18 cellular contexts compared by ENCODE assay signal in genomic region chr4:64144994-64145393, GRCh38.
DNase-seq lines count a peak whose midpoint lies in the region; FAIRE-seq and TF ChIP-seq lines count a peak whose summit lies in the region.
"Had no signal": no experiment of that assay in that cellular context is flagged by ENCODE, and none has a peak within 500 bp of the region (broad histone marks: within the 10 kb centered on the region; RNA-seq: fewer than 3 reads in every experiment).

No MANE protein-coding gene starts in this region.

- no peak for TF ChIP-seq RAD21 in Ishikawa (IDR thresholded peaks at IDR 0.05; ENCODE audit: low read depth)

- no peaks in the 10 kb centered on the region for H3K9me3 ChIP-seq in BE2C
- H3K9me3 ChIP-seq: MG63, neutrophil had no signal

- H3K27me3 ChIP-seq in BE2C = no peaks in the 10 kb centered on the region
- H3K27me3 ChIP-seq: dorsolateral prefrontal cortex, hepatocyte, MG63, neutrophil, tibial nerve had no signal

- no peak overlapping the region for H3K4me3 ChIP-seq in BE2C (ENCODE audit: low read depth, low read length)
- H3K4me3 ChIP-seq: dorsolateral prefrontal cortex, hepatocyte, MG63, tibial nerve had no signal

- H3K36me3 ChIP-seq in BE2C = no peaks in the 10 kb centered on the region
- H3K36me3 ChIP-seq: MG63, neutrophil, tibial nerve had no signal

- DNase-seq in BE2C (peak; percentile 24), NCI-H2171 treated with DMSO at 0.1 percent for 48 hours (lab: John Stamatoyannopoulos, UW) (peak; percentile 87), epithelial cell of prostate (ENCODE audit: low read depth, low spot score) (peak; percentile 69), D721Med (ENCODE audit: insufficient read length, low spot score) (no peak), GM12891 (ENCODE audit: insufficient read length, low spot score) (no peak), NAMALWA (ENCODE audit: low spot score) (no peak), foreskin melanocyte (no peak)
- DNase-seq: activated CD4-positive, alpha-beta T cell treated with anti-CD3 and anti-CD28 coated beads for 48 hours; CD4-positive, alpha-beta memory T cell; dorsolateral prefrontal cortex; MG63; stimulated activated CD4-positive, alpha-beta T cell treated with anti-CD3 and anti-CD28 coated beads, Interleukin-4, amount 100 ng/mL, for 24 hours had no signal

- no peaks in the 10 kb centered on the region; the same call in 1 of the 2 replicates for H3K4me1 ChIP-seq in BE2C
- H3K4me1 ChIP-seq: tibial nerve had no signal

- H3K27ac ChIP-seq in epithelial cell of prostate = no peak overlapping the region
- H3K27ac ChIP-seq: dorsolateral prefrontal cortex, hepatocyte, neutrophil, tibial nerve had no signal

- no peak for TF ChIP-seq POLR2A in GM12891 (IDR thresholded peaks at IDR 0.05; ENCODE audit: low read depth, low read length)

- peak; percentile 69; the same call in 1 of the 2 replicates for TF ChIP-seq EP300 in Ishikawa (IDR thresholded peaks at IDR 0.05; ENCODE audit: borderline replicate concordance)

- FAIRE-seq in D721Med (lab: Jason Lieb, UNC) (no peak), GM12891 (lab: Jason Lieb, UNC) (no peak)
- FAIRE-seq: astrocyte, GM18507 had no signal

- no peak for TF ChIP-seq CTCF in BE2C (IDR thresholded peaks at IDR 0.05; ENCODE audit: low read depth, low read length)
- TF ChIP-seq CTCF in D721Med (IDR thresholded peaks at IDR 0.05; ENCODE audit: insufficient read depth, missing control alignments) = no peak

TF ChIP-seq in Ishikawa, 13 proteins besides CTCF, POLR2A, EP300 and RAD21:
- TF ChIP-seq TCF12 (IDR thresholded peaks at IDR 0.05; ENCODE audit: low read depth) = peak; percentile 88
- TF ChIP-seq TEAD4 (IDR thresholded peaks at IDR 0.05) = peak; percentile 45; the same call in 1 of the 2 replicates
- no peak for TF ChIP-seq CREB1 (IDR thresholded peaks at IDR 0.05; ENCODE audit: low read depth)
- no peak for TF ChIP-seq YY1 (IDR thresholded peaks at IDR 0.05; ENCODE audit: low read depth)
- no peak for TF ChIP-seq TAF1 (IDR thresholded peaks at IDR 0.05; ENCODE audit: low read depth)
- TF ChIP-seq, protein P1, sequence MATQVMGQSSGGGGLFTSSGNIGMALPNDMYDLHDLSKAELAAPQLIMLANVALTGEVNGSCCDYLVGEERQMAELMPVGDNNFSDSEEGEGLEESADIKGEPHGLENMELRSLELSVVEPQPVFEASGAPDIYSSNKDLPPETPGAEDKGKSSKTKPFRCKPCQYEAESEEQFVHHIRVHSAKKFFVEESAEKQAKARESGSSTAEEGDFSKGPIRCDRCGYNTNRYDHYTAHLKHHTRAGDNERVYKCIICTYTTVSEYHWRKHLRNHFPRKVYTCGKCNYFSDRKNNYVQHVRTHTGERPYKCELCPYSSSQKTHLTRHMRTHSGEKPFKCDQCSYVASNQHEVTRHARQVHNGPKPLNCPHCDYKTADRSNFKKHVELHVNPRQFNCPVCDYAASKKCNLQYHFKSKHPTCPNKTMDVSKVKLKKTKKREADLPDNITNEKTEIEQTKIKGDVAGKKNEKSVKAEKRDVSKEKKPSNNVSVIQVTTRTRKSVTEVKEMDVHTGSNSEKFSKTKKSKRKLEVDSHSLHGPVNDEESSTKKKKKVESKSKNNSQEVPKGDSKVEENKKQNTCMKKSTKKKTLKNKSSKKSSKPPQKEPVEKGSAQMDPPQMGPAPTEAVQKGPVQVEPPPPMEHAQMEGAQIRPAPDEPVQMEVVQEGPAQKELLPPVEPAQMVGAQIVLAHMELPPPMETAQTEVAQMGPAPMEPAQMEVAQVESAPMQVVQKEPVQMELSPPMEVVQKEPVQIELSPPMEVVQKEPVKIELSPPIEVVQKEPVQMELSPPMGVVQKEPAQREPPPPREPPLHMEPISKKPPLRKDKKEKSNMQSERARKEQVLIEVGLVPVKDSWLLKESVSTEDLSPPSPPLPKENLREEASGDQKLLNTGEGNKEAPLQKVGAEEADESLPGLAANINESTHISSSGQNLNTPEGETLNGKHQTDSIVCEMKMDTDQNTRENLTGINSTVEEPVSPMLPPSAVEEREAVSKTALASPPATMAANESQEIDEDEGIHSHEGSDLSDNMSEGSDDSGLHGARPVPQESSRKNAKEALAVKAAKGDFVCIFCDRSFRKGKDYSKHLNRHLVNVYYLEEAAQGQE (IDR thresholded peaks at IDR 0.05; ENCODE audit: low read depth) = no peak
- TF ChIP-seq, protein P2, sequence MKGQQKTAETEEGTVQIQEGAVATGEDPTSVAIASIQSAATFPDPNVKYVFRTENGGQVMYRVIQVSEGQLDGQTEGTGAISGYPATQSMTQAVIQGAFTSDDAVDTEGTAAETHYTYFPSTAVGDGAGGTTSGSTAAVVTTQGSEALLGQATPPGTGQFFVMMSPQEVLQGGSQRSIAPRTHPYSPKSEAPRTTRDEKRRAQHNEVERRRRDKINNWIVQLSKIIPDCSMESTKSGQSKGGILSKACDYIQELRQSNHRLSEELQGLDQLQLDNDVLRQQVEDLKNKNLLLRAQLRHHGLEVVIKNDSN (IDR thresholded peaks at IDR 0.05) = no peak
- peak; percentile 96 for TF ChIP-seq NFIC (IDR thresholded peaks at IDR 0.05)
- TF ChIP-seq ZBTB7A (IDR thresholded peaks at IDR 0.05; ENCODE audit: low read depth) = no peak
- TF ChIP-seq FOXM1 (IDR thresholded peaks at IDR 0.05; ENCODE audit: borderline replicate concordance, low read depth) = no peak; the same call in 1 of the 2 replicates
- no peak; the same call in 1 of the 2 replicates for TF ChIP-seq CEBPB (IDR thresholded peaks at IDR 0.05)
- no peak for TF ChIP-seq EGR1 (IDR thresholded peaks at IDR 0.05)
- TF ChIP-seq, protein P3, sequence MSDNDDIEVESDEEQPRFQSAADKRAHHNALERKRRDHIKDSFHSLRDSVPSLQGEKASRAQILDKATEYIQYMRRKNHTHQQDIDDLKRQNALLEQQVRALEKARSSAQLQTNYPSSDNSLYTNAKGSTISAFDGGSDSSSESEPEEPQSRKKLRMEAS (IDR thresholded peaks at IDR 0.05) = no peak

TF ChIP-seq in GM12891, 5 proteins besides CTCF, POLR2A, EP300 and RAD21:
- TF ChIP-seq POLR2AphosphoS5 (IDR thresholded peaks at IDR 0.05; ENCODE audit: low read depth, low read length) = no peak
- TF ChIP-seq PAX5 (IDR thresholded peaks at IDR 0.05; ENCODE audit: insufficient read depth, low read length, severe bottlenecking) = no peak
- no peak for TF ChIP-seq TAF1 (IDR thresholded peaks at IDR 0.05; ENCODE audit: low read depth, low read length)
- TF ChIP-seq SPI1 (IDR thresholded peaks at IDR 0.05; ENCODE audit: low read depth, low read length) = no peak
- TF ChIP-seq POU2F2 (IDR thresholded peaks at IDR 0.05; ENCODE audit: low read depth, low read length) = no peak

Comparison
In these comparisons a context has a peak if more than half of its experiments do, and no peak if none do; other contexts are left out.
1. DNase-seq: peak in BE2C (single experiment), NCI-H2171 treated with DMSO at 0.1 percent for 48 hours (single experiment) and epithelial cell of prostate (single experiment); none in D721Med (single experiment), GM12891 (single experiment), NAMALWA (single experiment) and foreskin melanocyte (single experiment).